ENCODE assay signal across 9 cellular contexts in the genomic region with DNA sequence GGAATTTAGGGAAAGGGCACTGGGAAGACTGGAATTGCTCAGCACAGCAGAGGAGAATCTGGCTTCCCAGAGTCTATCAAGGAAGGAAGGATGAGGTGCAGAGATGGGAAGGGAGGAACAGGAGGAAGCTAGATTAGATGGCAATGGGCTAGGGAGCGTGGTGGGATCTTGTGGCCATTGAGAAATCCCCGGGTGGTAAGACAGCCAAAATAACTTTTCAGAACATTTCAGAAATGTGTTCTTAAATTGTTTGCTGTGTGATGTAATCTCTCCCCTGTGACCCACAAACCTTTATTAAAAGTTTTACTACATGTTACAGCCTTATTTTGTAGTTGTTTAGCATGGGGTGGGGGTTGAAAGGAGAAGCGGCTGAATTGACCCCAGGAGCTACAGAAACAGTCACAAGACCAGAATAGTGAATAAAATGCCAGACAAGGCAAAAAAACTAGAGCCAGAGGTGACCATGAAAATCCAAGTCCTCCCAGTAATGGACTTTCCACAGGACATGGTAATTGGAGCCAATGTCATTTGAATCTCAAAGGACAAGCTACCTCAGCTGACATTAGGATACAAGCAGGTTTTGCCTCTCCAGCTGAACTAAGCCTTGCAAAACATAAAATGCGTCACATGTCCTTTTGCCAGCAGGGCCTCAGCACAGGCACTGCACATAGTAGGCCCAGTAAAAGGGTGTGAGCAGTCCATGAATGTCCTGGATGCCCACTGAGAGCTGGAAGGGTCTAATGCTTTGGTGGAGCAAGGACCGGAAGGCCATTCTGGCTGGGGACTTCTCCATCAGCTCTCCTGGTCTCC. TPM values are rescaled to one million over a fixed set of nuclear protein-coding genes. Genes with fewer than 3 reads are reported as not detected.
A peak's percentile ranks its signal among the peaks of the same experiment; 100 is the strongest.
DNase-seq lines count a peak whose midpoint lies in the region; ATAC-seq and TF ChIP-seq lines count a peak whose summit lies in the region.
"Had no signal": no experiment of that assay in that cellular context is flagged by ENCODE, and none has a peak within 500 bp of the region (broad histone marks: within the 10 kb centered on the region; RNA-seq: fewer than 3 reads in every experiment).

No MANE protein-coding gene starts in this region.

- no peaks in the 10 kb centered on the region for H3K27me3 ChIP-seq in tibial nerve

- H3K4me3 Mint-ChIP-seq in activated CD8-positive, alpha-beta T cell treated with anti-CD3 and anti-CD28 coated beads, Interleukin-2, amount 10 ng/mL, durations not matched to agents 7 days and 5 days, result no peak overlapping the region
- no peak overlapping the region for H3K4me3 Mint-ChIP-seq in activated CD8-positive, alpha-beta T cell treated with anti-CD3 and anti-CD28 coated beads for 36 hours
- H3K4me3 Mint-ChIP-seq in chondrocyte (ENCODE audit: unreplicated experiment), result no peak overlapping the region

- WGBS in mesodermal cell (ENCODE audit: insufficient coverage in 2 of 2), 2 experiments, result 89 to 100% methylated on average over 1 of the region's 5 CpGs
- WGBS in tibial nerve, 2 donors, result 54 to 62% methylated on average over 5 of the region's 5 CpGs

- TF ChIP-seq CTCF in activated CD8-positive, alpha-beta T cell treated with anti-CD3 and anti-CD28 coated beads for 36 hours (IDR thresholded peaks at IDR 0.05), result no peak
- TF ChIP-seq CTCF in chondrocyte (IDR thresholded peaks at IDR 0.05) (no peak), tibial nerve (IDR thresholded peaks at IDR 0.05) (no peak), RWPE1 (conservative IDR thresholded peaks at IDR 0.05; ENCODE audit: low read depth) (no peak)

- POLR2A ChIA-PET in activated CD8-positive, alpha-beta T cell treated with anti-CD3 and anti-CD28 coated beads, Interleukin-2, amount 10 ng/mL, durations not matched to agents 7 days and 5 days (lab: Charles Lee), result interaction anchor here (0.8 to 4.0 kb wide), 14 partner anchors 14 to 435 kb away, joined by 3 to 32 read pairs (median 4); partner anchors contain the start of genes AMPD2, GNAI3 and GNAT2
- POLR2A ChIA-PET in activated CD8-positive, alpha-beta T cell treated with anti-CD3 and anti-CD28 coated beads for 36 hours (lab: Charles Lee), result interaction anchor here (0.5 to 5.6 kb wide), 16 partner anchors 9 to 343 kb away, joined by 3 to 45 read pairs (median 6); partner anchors contain the start of gene STRIP1
- POLR2A ChIA-PET in RWPE1 (lab: Yijun Ruan, JAX; ENCODE audit: low non-redundant PET), result no interaction called here

- no peak for ATAC-seq in activated CD8-positive, alpha-beta T cell treated with anti-CD3 and anti-CD28 coated beads, Interleukin-2, amount 10 ng/mL, durations not matched to agents 7 days and 5 days
- no peak for ATAC-seq in activated CD8-positive, alpha-beta T cell treated with anti-CD3 and anti-CD28 coated beads for 36 hours

- H3K27me3 Mint-ChIP-seq in activated CD8-positive, alpha-beta T cell treated with anti-CD3 and anti-CD28 coated beads, Interleukin-2, amount 10 ng/mL, durations not matched to agents 7 days and 5 days (ENCODE audit: low read depth), result peaks cover 3% of the 10 kb centered on the region
- H3K27me3 Mint-ChIP-seq in activated CD8-positive, alpha-beta T cell treated with anti-CD3 and anti-CD28 coated beads for 36 hours, result no peaks in the 10 kb centered on the region
- H3K27me3 Mint-ChIP-seq in chondrocyte (ENCODE audit: low read depth), result no peaks in the 10 kb centered on the region

- peaks cover 38% of the 10 kb centered on the region for H3K4me1 Mint-ChIP-seq in activated CD8-positive, alpha-beta T cell treated with anti-CD3 and anti-CD28 coated beads, Interleukin-2, amount 10 ng/mL, durations not matched to agents 7 days and 5 days (ENCODE audit: low read depth)
- peaks cover 28% of the 10 kb centered on the region for H3K4me1 Mint-ChIP-seq in activated CD8-positive, alpha-beta T cell treated with anti-CD3 and anti-CD28 coated beads for 36 hours (ENCODE audit: low read depth)
- peaks cover 64% of the 10 kb centered on the region for H3K4me1 Mint-ChIP-seq in chondrocyte (ENCODE audit: low read depth)

- no peak for TF ChIP-seq POLR2A in tibial nerve (IDR thresholded peaks at IDR 0.05)

- H3K36me3 Mint-ChIP-seq in activated CD8-positive, alpha-beta T cell treated with anti-CD3 and anti-CD28 coated beads, Interleukin-2, amount 10 ng/mL, durations not matched to agents 7 days and 5 days (ENCODE audit: low read depth), result peaks cover 14% of the 10 kb centered on the region
- peaks cover 13% of the 10 kb centered on the region for H3K36me3 Mint-ChIP-seq in activated CD8-positive, alpha-beta T cell treated with anti-CD3 and anti-CD28 coated beads for 36 hours (ENCODE audit: low read depth)
- H3K36me3 Mint-ChIP-seq in chondrocyte (ENCODE audit: low read depth), result peaks cover 3% of the 10 kb centered on the region
- H3K36me3 Mint-ChIP-seq: immature natural killer cell had no signal

- peaks cover 37% of the 10 kb centered on the region for H3K4me1 ChIP-seq in mesodermal cell (ENCODE audit: control insufficient read depth, insufficient read depth, low read length, poor library complexity, severe bottlenecking)
- peaks cover 0 to 82% (median 31%) of the 10 kb centered on the region in 4 donors for H3K4me1 ChIP-seq in tibial nerve

- no peak for DNase-seq in activated CD8-positive, alpha-beta T cell treated with anti-CD3 and anti-CD28 coated beads, Interleukin-2, amount 10 ng/mL, durations not matched to agents 7 days and 5 days
- no peak for DNase-seq in activated CD8-positive, alpha-beta T cell treated with anti-CD3 and anti-CD28 coated beads for 36 hours
- DNase-seq in chondrocyte (ENCODE audit: low spot score) (no peak), tibial nerve (ENCODE audit: low spot score in 2 of 2) (peak in 1 of 2 donors; percentile 38), RWPE1 (ENCODE audit: low spot score) (no peak), G401 (ENCODE audit: low spot score) (no peak), SIG-M5 treated with dmso at 0.1 percent for 504 hours (lab: John Stamatoyannopoulos, UW; ENCODE audit: unreplicated experiment) (no peak)

- CTCF ChIA-PET in activated CD8-positive, alpha-beta T cell treated with anti-CD3 and anti-CD28 coated beads, Interleukin-2, amount 10 ng/mL, durations not matched to agents 7 days and 5 days (lab: Charles Lee), result interaction anchor here (0.7 to 14.0 kb wide), 60 partner anchors 11 to 784 kb away, joined by 3 to 1017 read pairs (median 8); partner anchors contain the start of genes EPS8L3, GNAI3, GSTM1 and STRIP1
- CTCF ChIA-PET in activated CD8-positive, alpha-beta T cell treated with anti-CD3 and anti-CD28 coated beads for 36 hours (lab: Charles Lee), result interaction anchor here (0.6 to 18.3 kb wide), 67 partner anchors 8 to 454 kb away, joined by 3 to 745 read pairs (median 9); partner anchors contain the start of genes AMPD2, GNAI3, GNAT2 and GPR61
- CTCF ChIA-PET in RWPE1 (lab: Yijun Ruan, JAX), result interaction anchor here (0.5 to 10.3 kb wide), 24 partner anchors 7 to 1629 kb away, joined by 3 to 239 read pairs (median 4); partner anchors contain the start of gene GSTM5

- H3K27ac Mint-ChIP-seq in activated CD8-positive, alpha-beta T cell treated with anti-CD3 and anti-CD28 coated beads, Interleukin-2, amount 10 ng/mL, durations not matched to agents 7 days and 5 days, result peak overlapping the region; percentile 60
- H3K27ac Mint-ChIP-seq in activated CD8-positive, alpha-beta T cell treated with anti-CD3 and anti-CD28 coated beads for 36 hours, result no peak overlapping the region
- peak overlapping the region; percentile 66 for H3K27ac Mint-ChIP-seq in chondrocyte (ENCODE audit: unreplicated experiment)

- no peaks in the 10 kb centered on the region for H3K9me3 ChIP-seq in mesodermal cell (ENCODE audit: control insufficient read depth, low read length)
- no peaks in the 10 kb centered on the region for H3K9me3 ChIP-seq in tibial nerve

- intact Hi-C loops in activated CD8-positive, alpha-beta T cell treated with anti-CD3 and anti-CD28 coated beads for 36 hours (cut with micrococcal nuclease), result loop anchor here (1.0 to 5.0 kb wide), 2 partner anchors 207 to 341 kb away; no protein-coding TSS in a partner anchor

- H3K27ac ChIP-seq in mesodermal cell (ENCODE audit: low read depth, low read length, severe bottlenecking) (peak overlapping the region; percentile 98), tibial nerve (peak overlapping the region; percentile 77 to 100 (median 98)), RWPE1 (no peak overlapping the region; the same call in 1 of the 2 replicates)

- in situ Hi-C loops in G401 (cut with HindIII; ENCODE audit: low sequenced_read_pairs), result no loop called here

- peak in 1 of 2 donors; percentile 62 for TF ChIP-seq EP300 in tibial nerve (IDR thresholded peaks at IDR 0.05)

- no peak overlapping the region for H3K4me3 ChIP-seq in mesodermal cell (ENCODE audit: extremely low read depth, insufficient read depth, low read length, poor library complexity, severe bottlenecking)
- no peak overlapping the region for H3K4me3 ChIP-seq in tibial nerve

- H3K36me3 ChIP-seq in mesodermal cell (ENCODE audit: control insufficient read depth, insufficient read depth, low read length), result peaks cover 17% of the 10 kb centered on the region
- no peaks in the 10 kb centered on the region for H3K36me3 ChIP-seq in tibial nerve

- H3K9me3 Mint-ChIP-seq in activated CD8-positive, alpha-beta T cell treated with anti-CD3 and anti-CD28 coated beads, Interleukin-2, amount 10 ng/mL, durations not matched to agents 7 days and 5 days (ENCODE audit: insufficient read depth), result no peaks in the 10 kb centered on the region
- no peaks in the 10 kb centered on the region for H3K9me3 Mint-ChIP-seq in activated CD8-positive, alpha-beta T cell treated with anti-CD3 and anti-CD28 coated beads for 36 hours
- H3K9me3 Mint-ChIP-seq in chondrocyte (ENCODE audit: low read depth), result no peaks in the 10 kb centered on the region
- H3K9me3 Mint-ChIP-seq: immature natural killer cell had no signal

RNA-seq across cellular contexts. Expression of gene AHCYL1, which starts 1.0 kb away (rescaled TPM):
- 10 to 100 TPM; 55.0 to 64.5 TPM for total RNA-seq in activated CD8-positive, alpha-beta T cell treated with anti-CD3 and anti-CD28 coated beads, Interleukin-2, amount 10 ng/mL, durations not matched to agents 7 days and 5 days
- 10 to 100 TPM; 77.8 to 79.1 TPM for total RNA-seq in activated CD8-positive, alpha-beta T cell treated with anti-CD3 and anti-CD28 coated beads for 36 hours
- 57.3 to 69.3 TPM (median 59.6 TPM) in 3 replicates for total RNA-seq in chondrocyte
- polyA plus RNA-seq in mesodermal cell (2013, experiment 1 of 2), result 148 TPM
- polyA plus RNA-seq in mesodermal cell (2013, experiment 2 of 2), result 150 TPM
- total RNA-seq in tibial nerve, result 10 to 100 TPM; 45.4 to 76.3 (median 55.6) TPM
- total RNA-seq in G401 (2014; rRNA removed; shearing (Covaris generic)), result 20.5 and 24.2 TPM in 2 replicates

RNA-seq across cellular contexts. Expression of gene STRIP1, which starts 50.8 kb away (rescaled TPM):
- total RNA-seq in activated CD8-positive, alpha-beta T cell treated with anti-CD3 and anti-CD28 coated beads, Interleukin-2, amount 10 ng/mL, durations not matched to agents 7 days and 5 days, result 10 to 100 TPM; 33.2 to 35.9 TPM
- 10 to 100 TPM; 24.6 to 24.8 TPM for total RNA-seq in activated CD8-positive, alpha-beta T cell treated with anti-CD3 and anti-CD28 coated beads for 36 hours
- total RNA-seq in chondrocyte (40.2 to 45.6 TPM (median 41.4 TPM) in 3 replicates), tibial nerve (10 to 100 TPM; 37.7 to 43.5 (median 39.7) TPM)
- 47.1 TPM for polyA plus RNA-seq in mesodermal cell (2013, experiment 1 of 2)
- polyA plus RNA-seq in mesodermal cell (2013, experiment 2 of 2), result 41.1 TPM
- 28.1 and 28.3 TPM in 2 replicates for total RNA-seq in G401 (2014; rRNA removed; shearing (Covaris generic))
